25 cellular contexts compared by ENCODE assay signal in genomic region chr14:68539311-68539737, GRCh38.
DNase-seq lines count a peak whose midpoint lies in the region; ATAC-seq and TF ChIP-seq lines count a peak whose summit lies in the region.
"Had no signal": no experiment of that assay in that cellular context is flagged by ENCODE, and none has a peak within 500 bp of the region (broad histone marks: within the 10 kb centered on the region; RNA-seq: fewer than 3 reads in every experiment).

No MANE protein-coding gene starts in this region.

- H3K79me2 ChIP-seq in hepatocyte, result no peaks in the 10 kb centered on the region

- H3K4me1 Mint-ChIP-seq in effector memory CD8-positive, alpha-beta T cell (ENCODE audit: low read depth in 2 of 2), result peaks cover 0 to 4% of the 10 kb centered on the region in 2 donors
- H3K4me1 Mint-ChIP-seq in osteocyte (ENCODE audit: unreplicated experiment) (peaks cover 21% of the 10 kb centered on the region), type B pancreatic cell (ENCODE audit: unreplicated experiment) (peaks cover 59% of the 10 kb centered on the region)
- H3K4me1 Mint-ChIP-seq: stimulated activated naive CD8-positive, alpha-beta T cell treated with anti-CD3 and anti-CD28 coated beads, Interleukin-15, amount 100 ng/mL, for 72 hours; T-helper 17 cell had no signal

- DNase-seq in effector memory CD8-positive, alpha-beta T cell, result no peak
- DNase-seq in hepatocyte (ENCODE audit: low spot score), result no peak
- peak; percentile 79 for DNase-seq in osteocyte (ENCODE audit: extremely low spot score, unreplicated experiment)
- DNase-seq in type B pancreatic cell (ENCODE audit: extremely low spot score, unreplicated experiment), result no peak
- DNase-seq in NCI-H2081 treated with DMSO at 0.1 percent for 48 hours (lab: John Stamatoyannopoulos, UW), result no peak
- no peak for DNase-seq in ovary
- no peak for DNase-seq in posterior vena cava (ENCODE audit: low spot score)
- DNase-seq: activated CD8-positive, alpha-beta T cell treated with anti-CD3 and anti-CD28 coated beads for 36 hours; activated T-cell treated with anti-CD3 and anti-CD28 coated beads, Interleukin-2, amount 50 U/mL, for 48 hours; AML-193; colonic mucosa; COR-L47; EL; foreskin keratinocyte; H9; mammary epithelial cell; NCI-H2029 treated with DMSO at 0.1 percent for 48 hours; NCI-H510A; stimulated activated CD4-positive, alpha-beta T cell treated with anti-CD3 and anti-CD28 coated beads, Interleukin-2, amount 100 ng/mL, for 24 hours; stimulated activated naive CD8-positive, alpha-beta T cell treated with anti-CD3 and anti-CD28 coated beads, Interleukin-15, amount 100 ng/mL, for 72 hours; T-helper 17 cell had no signal

- no peaks in the 10 kb centered on the region for H3K9me2 ChIP-seq in hepatocyte (replicated peaks; ENCODE audit: insufficient read depth)

- TF ChIP-seq EP300 in ovary (IDR thresholded peaks at IDR 0.05), result no peak

- peak overlapping the region; percentile 46 to 49 for H3K27ac Mint-ChIP-seq in effector memory CD8-positive, alpha-beta T cell
- H3K27ac Mint-ChIP-seq in osteocyte (ENCODE audit: unreplicated experiment) (no peak overlapping the region), type B pancreatic cell (peak overlapping the region; percentile 79)
- H3K27ac Mint-ChIP-seq: activated CD8-positive, alpha-beta T cell treated with anti-CD3 and anti-CD28 coated beads for 36 hours; activated naive CD4-positive, alpha-beta T cell treated with anti-CD3 and anti-CD28 coated beads, Interleukin-2, amount 50 U/mL, for 24 hours; natural killer cell treated with Interleukin-12 subunit alpha and Interleukin-12 subunit beta and Interleukin-15 and Interleukin-18, amount 100 ng/mL, for 72 hours; T-helper 17 cell had no signal

- no peak for TF ChIP-seq CTCF in hepatocyte (IDR thresholded peaks at IDR 0.05; ENCODE audit: poor library complexity)
- TF ChIP-seq CTCF in osteocyte (IDR thresholded peaks at IDR 0.05), result no peak
- TF ChIP-seq CTCF in type B pancreatic cell (conservative IDR thresholded peaks at IDR 0.05), result no peak
- TF ChIP-seq CTCF in ovary (IDR thresholded peaks at IDR 0.05), result no peak

- TF ChIP-seq POLR2A in ovary (IDR thresholded peaks at IDR 0.05), result no peak

- H3K36me3 ChIP-seq in hepatocyte (replicated peaks; ENCODE audit: insufficient read depth, low read depth), result no peaks in the 10 kb centered on the region
- H3K36me3 ChIP-seq in ovary, result no peaks in the 10 kb centered on the region
- H3K36me3 ChIP-seq: colonic mucosa had no signal

- no peaks in the 10 kb centered on the region for H3K27me3 Mint-ChIP-seq in effector memory CD8-positive, alpha-beta T cell
- H3K27me3 Mint-ChIP-seq in osteocyte (ENCODE audit: unreplicated experiment) (no peaks in the 10 kb centered on the region), type B pancreatic cell (no peaks in the 10 kb centered on the region)
- H3K27me3 Mint-ChIP-seq: activated CD8-positive, alpha-beta T cell treated with anti-CD3 and anti-CD28 coated beads for 36 hours; activated naive CD4-positive, alpha-beta T cell treated with anti-CD3 and anti-CD28 coated beads, Interleukin-2, amount 50 U/mL, for 24 hours; natural killer cell treated with Interleukin-12 subunit alpha and Interleukin-12 subunit beta and Interleukin-15 and Interleukin-18, amount 100 ng/mL, for 72 hours; stimulated activated naive CD8-positive, alpha-beta T cell treated with anti-CD3 and anti-CD28 coated beads, Interleukin-15, amount 100 ng/mL, for 72 hours; T-helper 17 cell had no signal

- no peak overlapping the region for H3K4me2 ChIP-seq in hepatocyte

- H4K20me1 ChIP-seq in hepatocyte (ENCODE audit: insufficient read depth, poor library complexity, severe bottlenecking), result no peaks in the 10 kb centered on the region

- no peak overlapping the region for H2AFZ ChIP-seq in hepatocyte

- peaks cover 4% of the 10 kb centered on the region for H3K36me3 Mint-ChIP-seq in effector memory CD8-positive, alpha-beta T cell (ENCODE audit: insufficient read depth)
- H3K36me3 Mint-ChIP-seq in osteocyte (ENCODE audit: unreplicated experiment), result no peaks in the 10 kb centered on the region
- H3K36me3 Mint-ChIP-seq in type B pancreatic cell, result peaks cover 16% of the 10 kb centered on the region
- H3K36me3 Mint-ChIP-seq: activated naive CD4-positive, alpha-beta T cell treated with anti-CD3 and anti-CD28 coated beads, Interleukin-2, amount 50 U/mL, for 24 hours; natural killer cell treated with Interleukin-12 subunit alpha and Interleukin-12 subunit beta and Interleukin-15 and Interleukin-18, amount 100 ng/mL, for 72 hours had no signal

- H3K27ac ChIP-seq in hepatocyte (peak overlapping the region; percentile 63), ovary (peak overlapping the region in 1 of 2 donors; percentile 9)
- H3K27ac ChIP-seq: colonic mucosa, foreskin keratinocyte had no signal

- intact Hi-C loops in ovary (cut with DNase I) (no loop called here), posterior vena cava (cut with DNase I) (loop anchor here in 1 of 2 donors (5.0 kb wide), 1 partner anchor 142 kb away; no protein-coding TSS in a partner anchor)

- H3K4me3 ChIP-seq in hepatocyte, result no peak overlapping the region
- H3K4me3 ChIP-seq in ovary, result no peak overlapping the region
- H3K4me3 ChIP-seq: colonic mucosa, K562 had no signal

- H3K4me3 Mint-ChIP-seq in effector memory CD8-positive, alpha-beta T cell, result no peak overlapping the region
- H3K4me3 Mint-ChIP-seq in osteocyte (ENCODE audit: unreplicated experiment), result no peak overlapping the region
- H3K4me3 Mint-ChIP-seq in type B pancreatic cell, result peak overlapping the region; percentile 24
- H3K4me3 Mint-ChIP-seq: activated CD8-positive, alpha-beta T cell treated with anti-CD3 and anti-CD28 coated beads for 36 hours; activated naive CD4-positive, alpha-beta T cell treated with anti-CD3 and anti-CD28 coated beads, Interleukin-2, amount 50 U/mL, for 24 hours; H9; natural killer cell treated with Interleukin-12 subunit alpha and Interleukin-12 subunit beta and Interleukin-15 and Interleukin-18, amount 100 ng/mL, for 72 hours; stimulated activated naive CD8-positive, alpha-beta T cell treated with anti-CD3 and anti-CD28 coated beads, Interleukin-15, amount 100 ng/mL, for 72 hours; T-helper 17 cell had no signal

- H3K9me3 ChIP-seq in hepatocyte (ENCODE audit: low read depth) (no peaks in the 10 kb centered on the region), ovary (no peaks in the 10 kb centered on the region)
- H3K9me3 ChIP-seq: colonic mucosa had no signal

- WGBS in hepatocyte (ENCODE audit: low lambda C conversion rate, missing lambda C conversion rate), result 87% methylated on average over 6 of the region's 6 CpGs
- WGBS in ovary, 3 donors, result 79 to 87% (median 81%) methylated on average over 6 of the region's 6 CpGs

- H3K27me3 ChIP-seq in hepatocyte (no peaks in the 10 kb centered on the region), ovary (no peaks in the 10 kb centered on the region)
- H3K27me3 ChIP-seq: colonic mucosa, foreskin keratinocyte had no signal

- no peaks in the 10 kb centered on the region for H3K9me3 Mint-ChIP-seq in effector memory CD8-positive, alpha-beta T cell
- H3K9me3 Mint-ChIP-seq in osteocyte (ENCODE audit: unreplicated experiment) (no peaks in the 10 kb centered on the region), type B pancreatic cell (peaks cover 6% of the 10 kb centered on the region)
- H3K9me3 Mint-ChIP-seq: activated CD8-positive, alpha-beta T cell treated with anti-CD3 and anti-CD28 coated beads for 36 hours; activated naive CD4-positive, alpha-beta T cell treated with anti-CD3 and anti-CD28 coated beads, Interleukin-2, amount 50 U/mL, for 24 hours; H9; natural killer cell treated with Interleukin-12 subunit alpha and Interleukin-12 subunit beta and Interleukin-15 and Interleukin-18, amount 100 ng/mL, for 72 hours; stimulated activated naive CD8-positive, alpha-beta T cell treated with anti-CD3 and anti-CD28 coated beads, Interleukin-15, amount 100 ng/mL, for 72 hours had no signal

- ATAC-seq in effector memory CD8-positive, alpha-beta T cell (replicated peaks), result no peak
- ATAC-seq in GM21786 (IDR thresholded peaks at IDR 0.05; ENCODE audit: unreplicated experiment), result no peak
- ATAC-seq: activated CD8-positive, alpha-beta T cell treated with anti-CD3 and anti-CD28 coated beads for 36 hours; foreskin keratinocyte; K562; natural killer cell treated with Interleukin-12 subunit alpha and Interleukin-12 subunit beta and Interleukin-15 and Interleukin-18, amount 100 ng/mL, for 72 hours; stimulated activated naive CD8-positive, alpha-beta T cell treated with anti-CD3 and anti-CD28 coated beads, Interleukin-15, amount 100 ng/mL, for 72 hours; T-helper 17 cell had no signal

- peaks cover 8% of the 10 kb centered on the region for H3K4me1 ChIP-seq in hepatocyte (ENCODE audit: insufficient read depth)
- peaks cover 7% of the 10 kb centered on the region for H3K4me1 ChIP-seq in ovary (ENCODE audit: insufficient read depth)
- H3K4me1 ChIP-seq: colonic mucosa had no signal
